ENCODE assay signal across 13 cellular contexts in genomic region chr7:86760236-86760635, GRCh38.
"Had no signal": no experiment of that assay in that cellular context is flagged by ENCODE, and none has a peak within 500 bp of the region (broad histone marks: within the 10 kb centered on the region; RNA-seq: fewer than 3 reads in every experiment).

No MANE protein-coding gene starts in this region.

- DNase-seq: activated CD4-positive, alpha-beta memory T cell treated with anti-CD3 and anti-CD28 coated beads for 36 hours; activated gamma-delta T cell; activated T-cell treated with anti-CD3 and anti-CD28 coated beads, Interleukin-2, amount 50 U/mL, for 48 hours; amygdala; esophagus squamous epithelium; foreskin fibroblast; kidney; left ventricle myocardium inferior; posterior cingulate gyrus; transverse colon had no signal

- H3K9me3 ChIP-seq: breast epithelium, esophagus squamous epithelium, left ventricle myocardium inferior, right atrium auricular region, transverse colon had no signal

- H3K27me3 ChIP-seq: breast epithelium, esophagus squamous epithelium, right atrium auricular region, transverse colon had no signal

- H3K4me1 ChIP-seq: breast epithelium, esophagus squamous epithelium, left ventricle myocardium inferior, right atrium auricular region, transverse colon had no signal

- H3K36me3 ChIP-seq: breast epithelium, esophagus squamous epithelium, left ventricle myocardium inferior, right atrium auricular region, transverse colon had no signal

- H3K27ac ChIP-seq: breast epithelium, esophagus squamous epithelium, left ventricle myocardium inferior, right atrium auricular region, skin epidermis, transverse colon had no signal

- H3K4me3 ChIP-seq: breast epithelium, esophagus squamous epithelium, left ventricle myocardium inferior, right atrium auricular region, skin epidermis, transverse colon had no signal
